In the genomic region with DNA sequence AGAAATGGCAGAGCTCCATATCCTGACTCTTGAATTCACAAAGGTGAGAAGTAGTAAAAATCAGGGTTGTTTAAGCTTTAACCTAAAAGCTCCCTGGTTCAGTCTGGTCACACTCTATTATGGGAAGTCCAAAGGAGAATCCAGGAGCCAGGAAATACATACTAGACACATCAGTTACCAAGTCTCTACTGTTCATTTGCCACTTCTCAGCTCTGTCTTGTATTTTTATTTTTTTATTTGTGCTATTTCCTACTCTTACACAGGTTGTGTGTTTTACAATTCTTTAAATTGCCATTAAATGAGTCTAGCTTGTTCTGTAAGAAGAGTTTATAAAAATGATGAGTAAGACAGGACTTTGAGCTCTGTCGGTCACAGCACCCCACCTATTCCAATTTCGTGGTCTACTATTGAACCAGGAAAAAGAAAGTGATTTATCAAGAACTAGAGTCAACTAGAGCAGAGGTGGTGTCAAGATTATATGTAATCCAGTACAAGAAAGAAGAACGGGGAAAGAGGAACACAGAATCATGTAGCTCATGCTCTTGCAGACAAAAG, we compare ENCODE assay signal across 1 cellular context.
TF ChIP-seq lines count a peak whose summit lies in the region.

No MANE protein-coding gene starts in this region.

TF ChIP-seq in H1, 55 proteins besides CTCF, POLR2A, EP300 and RAD21:
- no peak for TF ChIP-seq SUZ12 (IDR thresholded peaks at IDR 0.05; ENCODE audit: low read length)
- TF ChIP-seq TAF1 (IDR thresholded peaks at IDR 0.05; ENCODE audit: low read depth, low read length) = no peak
- no peak for TF ChIP-seq ZNF274 (IDR thresholded peaks at IDR 0.05; ENCODE audit: borderline replicate concordance, extremely low read depth, low read length)
- TF ChIP-seq, protein P1, sequence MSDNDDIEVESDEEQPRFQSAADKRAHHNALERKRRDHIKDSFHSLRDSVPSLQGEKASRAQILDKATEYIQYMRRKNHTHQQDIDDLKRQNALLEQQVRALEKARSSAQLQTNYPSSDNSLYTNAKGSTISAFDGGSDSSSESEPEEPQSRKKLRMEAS (IDR thresholded peaks at IDR 0.05) = no peak
- no peak for TF ChIP-seq HDAC2 (IDR thresholded peaks at IDR 0.05; ENCODE audit: borderline replicate concordance in 1 of 2, low read depth in 2 of 2, low read length in 2 of 2)
- TF ChIP-seq SIN3A (conservative IDR thresholded peaks at IDR 0.05 in 1 of 2, IDR thresholded peaks at IDR 0.05 in 1 of 2; ENCODE audit: low read depth in 1 of 2, low read length in 2 of 2) = no peak
- TF ChIP-seq CHD2 (IDR thresholded peaks at IDR 0.05; ENCODE audit: low read length) = no peak
- TF ChIP-seq POLR2AphosphoS5 (IDR thresholded peaks at IDR 0.05; ENCODE audit: low read depth, low read length) = no peak
- TF ChIP-seq BRCA1 (IDR thresholded peaks at IDR 0.05; ENCODE audit: low read depth, low read length) = no peak
- TF ChIP-seq, protein P2, sequence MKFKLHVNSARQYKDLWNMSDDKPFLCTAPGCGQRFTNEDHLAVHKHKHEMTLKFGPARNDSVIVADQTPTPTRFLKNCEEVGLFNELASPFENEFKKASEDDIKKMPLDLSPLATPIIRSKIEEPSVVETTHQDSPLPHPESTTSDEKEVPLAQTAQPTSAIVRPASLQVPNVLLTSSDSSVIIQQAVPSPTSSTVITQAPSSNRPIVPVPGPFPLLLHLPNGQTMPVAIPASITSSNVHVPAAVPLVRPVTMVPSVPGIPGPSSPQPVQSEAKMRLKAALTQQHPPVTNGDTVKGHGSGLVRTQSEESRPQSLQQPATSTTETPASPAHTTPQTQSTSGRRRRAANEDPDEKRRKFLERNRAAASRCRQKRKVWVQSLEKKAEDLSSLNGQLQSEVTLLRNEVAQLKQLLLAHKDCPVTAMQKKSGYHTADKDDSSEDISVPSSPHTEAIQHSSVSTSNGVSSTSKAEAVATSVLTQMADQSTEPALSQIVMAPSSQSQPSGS (IDR thresholded peaks at IDR 0.05; ENCODE audit: low read length) = no peak
- TF ChIP-seq KDM5A (IDR thresholded peaks at IDR 0.05; ENCODE audit: low read length) = no peak
- TF ChIP-seq KDM1A (IDR thresholded peaks at IDR 0.05; ENCODE audit: borderline replicate concordance, low read length) = no peak
- TF ChIP-seq CTBP2 (IDR thresholded peaks at IDR 0.05; ENCODE audit: borderline replicate concordance, insufficient read depth, insufficient read length, low read length) = no peak
